Comparison of ENCODE assay signal across 22 cellular contexts in the genomic region with DNA sequence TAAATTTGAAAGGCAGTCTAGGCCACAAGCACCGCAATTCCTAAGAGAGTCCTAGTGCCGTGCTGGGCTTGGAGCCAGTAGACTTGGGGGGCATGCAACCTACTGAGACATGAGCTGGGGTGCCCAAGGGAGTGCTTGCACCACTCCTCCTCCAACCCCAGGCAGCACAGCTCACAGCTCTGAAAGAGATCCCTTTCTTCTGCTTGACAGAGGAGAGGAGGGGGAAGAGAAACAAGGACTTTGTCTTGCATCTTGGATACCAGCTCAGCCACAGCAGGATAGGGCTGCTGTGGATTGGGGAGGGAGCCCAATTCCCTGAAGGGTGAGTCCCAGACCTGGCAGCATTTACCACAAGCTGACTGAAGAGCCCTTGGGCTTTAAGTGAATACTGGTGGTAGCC.
"Had no signal": no experiment of that assay in that cellular context is flagged by ENCODE, and none has a peak within 500 bp of the region (broad histone marks: within the 10 kb centered on the region; RNA-seq: fewer than 3 reads in every experiment).

No MANE protein-coding gene starts in this region.

- ATAC-seq: Panc1, PC-3, T-cell had no signal

- H3K4me1 ChIP-seq: SJSA1 had no signal

- H3K27me3 Mint-ChIP-seq: T-cell had no signal

- DNase-seq: KBM-7, MV-4-11, NCI-H1048, NCI-H1105, NCI-H1417, NCI-H1436 treated with DMSO at 0.1 percent for 48 hours, NCI-H1694, NCI-H187 treated with DMSO at 0.1 percent for 48 hours, NCI-H2029 treated with DMSO at 0.1 percent for 48 hours, NCI-H2171, NCI-H226, NCI-H446, NCI-H510A, NCI-H524 treated with DMSO at 0.1 percent for 48 hours, NCI-H69, NCI-H774, PC-3, SIG-M5, T-cell had no signal

- H3K27ac ChIP-seq: SJSA1, SK-N-MC had no signal

- H3K36me3 ChIP-seq: SJSA1 had no signal

- H3K4me3 Mint-ChIP-seq: T-cell had no signal

- H3K27me3 ChIP-seq: SJSA1 had no signal

- H3K4me3 ChIP-seq: SJSA1, SK-N-MC had no signal

- H3K27ac Mint-ChIP-seq: T-cell had no signal
